Comparison of ENCODE assay signal across 9 cellular contexts in genomic region chr7:128841961-128842673, GRCh38.
DNase-seq lines count a peak whose midpoint lies in the region; ATAC-seq lines count a peak whose summit lies in the region.
"Had no signal": no experiment of that assay in that cellular context is flagged by ENCODE, and none has a peak within 500 bp of the region (broad histone marks: within the 10 kb centered on the region; RNA-seq: fewer than 3 reads in every experiment).

No MANE protein-coding gene starts in this region.

- H3K4me3 ChIP-seq in ACC112 (ENCODE audit: low read depth, low read length) = no peak overlapping the region

- DNase-seq in SKM-1 (lab: John Stamatoyannopoulos, UW; ENCODE audit: unreplicated experiment) (peak; percentile 22), amniotic epithelial cell (ENCODE audit: low read depth) (peak; percentile 37), islet precursor cell (peak; percentile 73), NCI-H226 (no peak)
- DNase-seq in stimulated activated CD4-positive, alpha-beta T cell treated with anti-CD3 and anti-CD28 coated beads, Interleukin-4, amount 100 ng/mL, for 48 hours (ENCODE audit: low read depth in 2 of 2) = peak; percentile 51 to 63

- no peaks in the 10 kb centered on the region for H3K27me3 ChIP-seq in ACC112 (ENCODE audit: insufficient read depth, low read length)

- peak overlapping the region; percentile 33 for H3K27ac ChIP-seq in ACC112 (ENCODE audit: low read depth, low read length)
- H3K27ac ChIP-seq: epithelial cell of prostate had no signal

- ATAC-seq in GM21381 (IDR thresholded peaks at IDR 0.05; ENCODE audit: unreplicated experiment) (peak; percentile 57), HG02571 (IDR thresholded peaks at IDR 0.05; ENCODE audit: unreplicated experiment) (no peak)

- peaks cover 7% of the 10 kb centered on the region for H3K4me1 ChIP-seq in ACC112 (ENCODE audit: control insufficient read depth, insufficient read depth, low read length, unreplicated experiment)

- H2AFZ ChIP-seq in ACC112 (ENCODE audit: low read length, unreplicated experiment) = no peak overlapping the region

- peaks cover 2% of the 10 kb centered on the region for H3K79me2 ChIP-seq in ACC112 (ENCODE audit: control insufficient read depth, insufficient read depth, low read length, unreplicated experiment)

- H3K36me3 ChIP-seq in ACC112 (ENCODE audit: insufficient read depth, low read length) = peaks cover 42% of the 10 kb centered on the region; the same call in 1 of the 2 replicates
